Comparison of ENCODE assay signal across 19 cellular contexts in the genomic region with DNA sequence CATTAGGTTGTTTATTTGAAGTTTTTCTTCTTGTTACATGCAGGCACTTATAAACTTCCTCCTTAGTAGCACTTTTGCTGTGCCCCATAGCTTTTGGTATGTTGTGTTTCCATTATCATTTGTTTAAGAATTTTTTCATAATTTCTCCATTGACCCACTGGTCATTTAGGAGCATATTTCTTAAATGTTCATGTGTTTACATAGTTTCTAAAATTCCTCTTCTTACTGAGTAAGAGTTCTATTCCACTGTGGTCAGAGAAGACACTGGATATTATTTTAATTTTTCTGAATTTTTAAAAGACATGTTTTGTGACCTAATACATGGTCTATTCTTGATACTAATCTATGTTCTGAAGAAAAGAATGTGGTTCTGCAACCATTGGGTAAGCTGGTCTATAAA.
DNase-seq lines count a peak whose midpoint lies in the region.
"Had no signal": no experiment of that assay in that cellular context is flagged by ENCODE, and none has a peak within 500 bp of the region (broad histone marks: within the 10 kb centered on the region; RNA-seq: fewer than 3 reads in every experiment).

No MANE protein-coding gene starts in this region.

- H3K79me1 ChIP-seq in trophoblast cell (ENCODE audit: low read length), result no peaks in the 10 kb centered on the region

- no peak overlapping the region for H3K23ac ChIP-seq in trophoblast cell (ENCODE audit: low read length)

- no peak overlapping the region for H2BK120ac ChIP-seq in trophoblast cell (ENCODE audit: insufficient read depth, low read length, poor library complexity)

- H3K27ac ChIP-seq in trophoblast cell (ENCODE audit: low read depth, low read length), result no peak overlapping the region
- H3K27ac ChIP-seq: BLaER1 treated with 17β-estradiol and CSF1 and Interleukin-3, amounts not matched to agents 10 nM and 100 nM had no signal

- H2AFZ ChIP-seq in trophoblast cell (ENCODE audit: insufficient read depth, low read length, poor library complexity), result no peak overlapping the region

- no peak overlapping the region for H3K18ac ChIP-seq in trophoblast cell (ENCODE audit: low read length)

- H3K9ac ChIP-seq in adipocyte (ENCODE audit: low read length) (no peak overlapping the region), trophoblast cell (ENCODE audit: low read length) (no peak overlapping the region)
- H3K9ac ChIP-seq: BLaER1 treated with 17β-estradiol and CSF1 and Interleukin-3, amounts not matched to agents 10 nM and 100 nM had no signal

- DNase-seq in EH (ENCODE audit: low read depth) (peak; percentile 38), adipocyte (ENCODE audit: low read depth) (peak; percentile 11), fibroblast of peridontal ligament (ENCODE audit: extremely low read depth) (peak; percentile 26), trophoblast cell (peak; percentile 19 to 86), NCI-H2227 treated with DMSO at 0.1 percent for 48 hours (lab: John Stamatoyannopoulos, UW) (no peak), germinal center (ENCODE audit: low spot score) (no peak), SW 1271 (lab: John Stamatoyannopoulos, UW) (no peak), SIG-M5 (lab: John Stamatoyannopoulos, UW) (no peak)
- DNase-seq: AML-193; BE2C; CD4-positive, alpha-beta T cell; CD8-positive, alpha-beta memory T cell; DMS 273 treated with DMSO at 0.1 percent for 48 hours; DMS79; GF-D8; GOT3; HFFc6 had no signal

- no peak overlapping the region for H2BK12ac ChIP-seq in trophoblast cell (ENCODE audit: low read length)

- H3K36me3 ChIP-seq in adipocyte (ENCODE audit: control insufficient read depth, insufficient read depth, low read length, severe bottlenecking), result no peaks in the 10 kb centered on the region
- no peaks in the 10 kb centered on the region for H3K36me3 ChIP-seq in trophoblast cell (ENCODE audit: control insufficient read depth in 1 of 2, insufficient read depth in 2 of 2, low read length in 2 of 2)
- H3K36me3 ChIP-seq: BE2C; BLaER1 treated with 17β-estradiol and CSF1 and Interleukin-3, amounts not matched to agents 10 nM and 100 nM; HAP-1 had no signal

- H3K14ac ChIP-seq in trophoblast cell (ENCODE audit: low read length), result no peak overlapping the region

- H3K4ac ChIP-seq in trophoblast cell (ENCODE audit: low read depth, low read length), result no peak overlapping the region

- H4K91ac ChIP-seq in trophoblast cell (ENCODE audit: low read depth, low read length), result no peak overlapping the region

- H3K9me3 ChIP-seq in adipocyte (ENCODE audit: control insufficient read depth, low read length) (peaks cover 12% of the 10 kb centered on the region), trophoblast cell (ENCODE audit: insufficient read depth, low read depth, low read length) (no peaks in the 10 kb centered on the region)
- H3K9me3 ChIP-seq: BE2C, HAP-1 had no signal

- no peak overlapping the region for H2BK5ac ChIP-seq in trophoblast cell (ENCODE audit: low read depth, low read length, poor library complexity)

- H4K8ac ChIP-seq in trophoblast cell (ENCODE audit: low read depth, low read length), result no peak overlapping the region

- H3K4me2 ChIP-seq in trophoblast cell (ENCODE audit: low read length), result no peak overlapping the region
- H3K4me2 ChIP-seq: BLaER1 treated with 17β-estradiol and CSF1 and Interleukin-3, amounts not matched to agents 10 nM and 100 nM had no signal

- H3K27me3 ChIP-seq in adipocyte (replicated peaks; ENCODE audit: control insufficient read depth, insufficient read depth, low read length) (no peaks in the 10 kb centered on the region), trophoblast cell (ENCODE audit: insufficient read depth, low read length) (no peaks in the 10 kb centered on the region)
- H3K27me3 ChIP-seq: BE2C; BLaER1 treated with 17β-estradiol and CSF1 and Interleukin-3, amounts not matched to agents 10 nM and 100 nM had no signal

- no peak overlapping the region for H2AK5ac ChIP-seq in trophoblast cell (ENCODE audit: low read length)

- no peak overlapping the region for H4K12ac ChIP-seq in trophoblast cell (ENCODE audit: low read depth, low read length)

- H3K4me3 ChIP-seq in adipocyte (ENCODE audit: low read length) (no peak overlapping the region), trophoblast cell (ENCODE audit: low read depth, low read length) (no peak overlapping the region)
- H3K4me3 ChIP-seq: BLaER1 treated with 17β-estradiol and CSF1 and Interleukin-3, amounts not matched to agents 10 nM and 100 nM; HAP-1 had no signal

- H3K4me1 ChIP-seq in adipocyte (ENCODE audit: control insufficient read depth, insufficient read depth, low read length) (no peaks in the 10 kb centered on the region), trophoblast cell (ENCODE audit: control insufficient read depth in 1 of 2, insufficient read depth in 2 of 2, low read length in 2 of 2) (no peaks in the 10 kb centered on the region)
- H3K4me1 ChIP-seq: HAP-1 had no signal

- no peaks in the 10 kb centered on the region for H3K79me2 ChIP-seq in trophoblast cell (ENCODE audit: control insufficient read depth, insufficient read depth, low read length, poor library complexity)

Comparison
In these comparisons a context has a peak if more than half of its experiments do, and no peak if none do; other contexts are left out.
1. DNase-seq: peak in EH (single experiment), adipocyte (single experiment), fibroblast of peridontal ligament (single experiment) and trophoblast cell (2 of 2); none in NCI-H2227 treated with DMSO at 0.1 percent for 48 hours (single experiment), germinal center (single experiment), SW 1271 (0 of 2) and SIG-M5 (single experiment).